21 cellular contexts compared by ENCODE assay signal in genomic region chr6:121321282-121321681, GRCh38. TPM values are rescaled to one million over a fixed set of nuclear protein-coding genes. Genes with fewer than 3 reads are reported as not detected.
A peak's percentile ranks its signal among the peaks of the same experiment; 100 is the strongest.
DNase-seq lines count a peak whose midpoint lies in the region; ATAC-seq and TF ChIP-seq lines count a peak whose summit lies in the region.
"Had no signal": no experiment of that assay in that cellular context is flagged by ENCODE, and none has a peak within 500 bp of the region (broad histone marks: within the 10 kb centered on the region; RNA-seq: fewer than 3 reads in every experiment).

No MANE protein-coding gene starts in this region.

- no peak overlapping the region for H3K18ac ChIP-seq in IMR-90 (ENCODE audit: low read depth, low read length)

- 0 out of 2 replicates have a peak, but pooled peaks cover 2% of the 10 kb centered on the region for H3K36me3 ChIP-seq in IMR-90 (ENCODE audit: control insufficient read depth, insufficient read depth, low read length)

- peak; percentile 60 to 99 for ATAC-seq in activated naive CD4-positive, alpha-beta T cell treated with anti-CD3 and anti-CD28 coated beads, Interleukin-2, amount 50 U/mL, for 72 hours
- ATAC-seq in HG02885 (IDR thresholded peaks at IDR 0.05; ENCODE audit: poor library complexity, unreplicated experiment) (peak; percentile 59), IMR-90 (ENCODE audit: low read depth) (peak; percentile 21; the same call in 1 of the 2 replicates), left ventricle myocardium superior (no peak)
- peak; percentile 60 for ATAC-seq in stimulated activated naive CD8-positive, alpha-beta T cell treated with anti-CD3 and anti-CD28 coated beads, Interleukin-15, amount 100 ng/mL, for 72 hours
- ATAC-seq: foreskin keratinocyte, left cardiac atrium, natural killer cell had no signal

- H4K8ac ChIP-seq in IMR-90 (ENCODE audit: low read depth in 2 of 2, low read length in 2 of 2) = no peak overlapping the region

- POLR2A ChIA-PET in IMR-90 (lab: Charles Lee; ENCODE audit: unreplicated experiment) = no interaction called here

- no peak overlapping the region for H3K4ac ChIP-seq in IMR-90 (ENCODE audit: low read depth, low read length)

- H3K4me1 Mint-ChIP-seq in stimulated activated naive CD8-positive, alpha-beta T cell treated with anti-CD3 and anti-CD28 coated beads, Interleukin-15, amount 100 ng/mL, for 72 hours = peaks cover 7% of the 10 kb centered on the region
- H3K4me1 Mint-ChIP-seq: natural killer cell had no signal

- in situ Hi-C loops in IMR-90 (cut with MboI; ENCODE audit: low sequenced_read_pairs) = no loop called here

- intact Hi-C loops in IMR-90 (cut with micrococcal nuclease) (no loop called here), left ventricle myocardium superior (cut with micrococcal nuclease) (no loop called here)

- H2AK5ac ChIP-seq in IMR-90 (ENCODE audit: low read depth, low read length) = no peak overlapping the region

- H2BK5ac ChIP-seq in IMR-90 (ENCODE audit: low read depth, low read length, poor library complexity, severe bottlenecking) = no peak overlapping the region

- no peak overlapping the region for H3K23ac ChIP-seq in IMR-90 (ENCODE audit: low read depth, low read length)

- H2AFZ ChIP-seq in IMR-90 (replicated peaks; ENCODE audit: low read length, poor library complexity) = no peak overlapping the region

- no peak overlapping the region for H2BK20ac ChIP-seq in IMR-90 (ENCODE audit: low read depth, low read length)

- no peaks in the 10 kb centered on the region for H3K9me1 ChIP-seq in IMR-90 (ENCODE audit: insufficient read depth, low read length)

- WGBS in IMR-90 (ENCODE audit: extremely low coverage in 2 of 2, insufficient read length in 1 of 2), 2 experiments = 87% methylated on average over 3 of the region's 4 CpGs; no CpG with 5 or more reads in 1 of the 2 experiments

- H3K9me3 ChIP-seq in IMR-90 (ENCODE audit: control insufficient read depth, insufficient read depth, low read length) = no peaks in the 10 kb centered on the region
- H3K9me3 ChIP-seq: suprapubic skin had no signal

- no peaks in the 10 kb centered on the region for H3K4me1 ChIP-seq in IMR-90 (ENCODE audit: control insufficient read depth, insufficient read depth, low read length)
- H3K4me1 ChIP-seq: suprapubic skin had no signal

- no peaks in the 10 kb centered on the region for H3K27me3 ChIP-seq in IMR-90 (ENCODE audit: control insufficient read depth, insufficient read depth, low read length)
- H3K27me3 ChIP-seq: foreskin keratinocyte, suprapubic skin had no signal

- H3K27me3 Mint-ChIP-seq in stimulated activated naive CD8-positive, alpha-beta T cell treated with anti-CD3 and anti-CD28 coated beads, Interleukin-15, amount 100 ng/mL, for 72 hours = no peaks in the 10 kb centered on the region
- H3K27me3 Mint-ChIP-seq: activated CD4-positive, alpha-beta T cell treated with anti-CD3 and anti-CD28 coated beads, Interleukin-2, amount 10 ng/mL, durations not matched to agents 24 days and 14 days had no signal

- TF ChIP-seq CTCF in IMR-90 (conservative IDR thresholded peaks at IDR 0.05; ENCODE audit: low read depth, low read length) = no peak

- H3K4me3 ChIP-seq in IMR-90 (ENCODE audit: insufficient read depth, low read depth, low read length) = no peak overlapping the region
- H3K4me3 ChIP-seq: suprapubic skin had no signal

- H3K27ac Mint-ChIP-seq in activated naive CD4-positive, alpha-beta T cell treated with anti-CD3 and anti-CD28 coated beads, Interleukin-2, amount 50 U/mL, for 72 hours = no peak overlapping the region
- H3K27ac Mint-ChIP-seq in stimulated activated naive CD8-positive, alpha-beta T cell treated with anti-CD3 and anti-CD28 coated beads, Interleukin-15, amount 100 ng/mL, for 72 hours = no peak overlapping the region
- H3K27ac Mint-ChIP-seq: activated CD4-positive, alpha-beta T cell treated with anti-CD3 and anti-CD28 coated beads, Interleukin-2, amount 10 ng/mL, durations not matched to agents 24 days and 14 days; mesothelial cell of epicardium; natural killer cell had no signal

- no peaks in the 10 kb centered on the region for H3K79me1 ChIP-seq in IMR-90 (ENCODE audit: low read depth in 1 of 2, low read length in 2 of 2)

- TF ChIP-seq POLR2A in IMR-90 (IDR thresholded peaks at IDR 0.05; ENCODE audit: low read depth, low read length) = no peak

- no peak overlapping the region for H2BK120ac ChIP-seq in IMR-90 (ENCODE audit: low read depth, low read length)

- no peak overlapping the region for H3K56ac ChIP-seq in IMR-90 (ENCODE audit: extremely low read depth, insufficient read depth, low read length)

- BruUV-seq in IMR-90 (replicated peaks; lab: Mats Ljungman, UMichigan) = no TSS peak

- H3K4me2 ChIP-seq in IMR-90 (ENCODE audit: low read depth, low read length) = no peak overlapping the region

- TF ChIP-seq RAD21 in IMR-90 (IDR thresholded peaks at IDR 0.05; ENCODE audit: low read length) = no peak

- DNase-seq in activated naive CD4-positive, alpha-beta T cell treated with anti-CD3 and anti-CD28 coated beads, Interleukin-2, amount 50 U/mL, for 72 hours (ENCODE audit: low spot score in 2 of 2) = peak in 1 of 2 donors; percentile 6
- no peak for DNase-seq in activated naive CD4-positive, alpha-beta T cell treated with anti-CD3 and anti-CD28 coated beads, Interleukin-2, amount 50 U/mL, for 16 hours
- DNase-seq in IMR-90 (no peak), NCI-H1105 treated with DMSO at 0.1 percent for 48 hours (lab: John Stamatoyannopoulos, UW) (no peak), left ventricle myocardium superior (no peak), caudate nucleus (lab: John Stamatoyannopoulos, UW) (no peak)
- DNase-seq in stimulated activated naive CD8-positive, alpha-beta T cell treated with anti-CD3 and anti-CD28 coated beads, Interleukin-15, amount 100 ng/mL, for 72 hours = no peak
- DNase-seq: activated CD4-positive, alpha-beta T cell treated with anti-CD3 and anti-CD28 coated beads, Interleukin-2, amount 10 ng/mL, durations not matched to agents 24 days and 14 days; activated CD8-positive, alpha-beta memory T cell treated with anti-CD3 and anti-CD28 coated beads, Interleukin-2, amount 50 U/mL, for 48 hours; activated effector memory CD4-positive, alpha-beta T cell treated with anti-CD3 and anti-CD28 coated beads, Interleukin-2, amount 50 U/mL, for 16 hours; amniotic stem cell; effector memory CD4-positive, alpha-beta T cell; foreskin keratinocyte; GF-D8; left cardiac atrium; natural killer cell; NCI-H2081; NCI-H345 had no signal

- H2AK9ac ChIP-seq in IMR-90 (replicated peaks; ENCODE audit: low read depth, low read length, poor library complexity) = no peak overlapping the region

- H3K4me3 Mint-ChIP-seq in stimulated activated naive CD8-positive, alpha-beta T cell treated with anti-CD3 and anti-CD28 coated beads, Interleukin-15, amount 100 ng/mL, for 72 hours = no peak overlapping the region
- H3K4me3 Mint-ChIP-seq: activated CD4-positive, alpha-beta T cell treated with anti-CD3 and anti-CD28 coated beads, Interleukin-2, amount 10 ng/mL, durations not matched to agents 24 days and 14 days; mesothelial cell of epicardium; natural killer cell had no signal

- CTCF ChIA-PET in IMR-90 (lab: Yijun Ruan, JAX) = no interaction called here

- dilution Hi-C loops in IMR-90 (cut with HindIII; ENCODE audit: low sequenced_read_pairs, unreplicated experiment) = no loop called here

- H3K36me3 Mint-ChIP-seq in activated naive CD4-positive, alpha-beta T cell treated with anti-CD3 and anti-CD28 coated beads, Interleukin-2, amount 50 U/mL, for 72 hours = peaks cover 0 to 5% of the 10 kb centered on the region in 2 donors
- H3K36me3 Mint-ChIP-seq: natural killer cell had no signal

- H3K27ac ChIP-seq in IMR-90 (ENCODE audit: insufficient read depth, low read length) (no peak overlapping the region), caudate nucleus (ENCODE audit: low read depth, low read length) (no peak overlapping the region)
- H3K27ac ChIP-seq: foreskin keratinocyte, suprapubic skin had no signal

- no peak overlapping the region for H2BK15ac ChIP-seq in IMR-90 (ENCODE audit: low read depth, low read length)

- H4K91ac ChIP-seq in IMR-90 (ENCODE audit: insufficient read depth, low read depth, low read length) = no peak overlapping the region

- no peak overlapping the region for H3K9ac ChIP-seq in IMR-90 (ENCODE audit: low read depth, low read length)

- H4K5ac ChIP-seq in IMR-90 (ENCODE audit: low read depth, low read length) = no peak overlapping the region

- H3K9me3 Mint-ChIP-seq in activated naive CD4-positive, alpha-beta T cell treated with anti-CD3 and anti-CD28 coated beads, Interleukin-2, amount 50 U/mL, for 72 hours = no peaks in the 10 kb centered on the region
- no peaks in the 10 kb centered on the region for H3K9me3 Mint-ChIP-seq in stimulated activated naive CD8-positive, alpha-beta T cell treated with anti-CD3 and anti-CD28 coated beads, Interleukin-15, amount 100 ng/mL, for 72 hours
- H3K9me3 Mint-ChIP-seq: activated CD4-positive, alpha-beta T cell treated with anti-CD3 and anti-CD28 coated beads, Interleukin-2, amount 10 ng/mL, durations not matched to agents 24 days and 14 days; natural killer cell had no signal

- H4K20me1 ChIP-seq in IMR-90 (ENCODE audit: insufficient read depth, low read length) = no peaks in the 10 kb centered on the region

- no peak overlapping the region for H3K14ac ChIP-seq in IMR-90 (replicated peaks; ENCODE audit: low read depth, low read length)

TF ChIP-seq in IMR-90, 13 proteins besides CTCF, POLR2A, EP300 and RAD21 (continues in another document):
- TF ChIP-seq USF2 (IDR thresholded peaks at IDR 0.05; ENCODE audit: low read depth, low read length) (no peak), SMC3 (IDR thresholded peaks at IDR 0.05; ENCODE audit: low read depth, low read length) (no peak), MAFK (IDR thresholded peaks at IDR 0.05; ENCODE audit: low read depth, low read length) (no peak)

RNA-seq across cellular contexts. Expression of gene TBC1D32, which starts 13.0 kb away (rescaled TPM):
- total RNA-seq in activated naive CD4-positive, alpha-beta T cell treated with anti-CD3 and anti-CD28 coated beads, Interleukin-2, amount 50 U/mL, for 72 hours = 10 to 100 TPM in 1 of 2 donors, 1 to 10 TPM in 1; 8.4 to 12.6 TPM
- total RNA-seq in IMR-90 (2012; rRNA removed) = 7.2 and 9.7 TPM in 2 replicates
- 2.6 and 3.0 TPM in 2 replicates for polyA plus RNA-seq in IMR-90 (2012; rRNA removed)
- 0.62 and 1.0 TPM in 2 replicates for polyA plus RNA-seq in IMR-90 (2012; cell fraction: cytosol; rRNA removed)
- 1.5 and 23.2 TPM in 2 replicates for polyA plus RNA-seq in IMR-90 (2012; cell fraction: nucleus; rRNA removed; ENCODE audit: low replicate concordance)
- 2.6 TPM for total RNA-seq in left ventricle myocardium superior
